8 cellular contexts compared by ENCODE assay signal in genomic region chr5:173781826-173782670, GRCh38.
DNase-seq lines count a peak whose midpoint lies in the region; ATAC-seq and TF ChIP-seq lines count a peak whose summit lies in the region.

No MANE protein-coding gene starts in this region.

- no peaks in the 10 kb centered on the region for H3K27me3 Mint-ChIP-seq in activated T-helper 2 cell treated with anti-CD3 and anti-CD28 coated beads, Interferon-gamma antibody, Interleukin-2, Interleukin-4, amounts not matched to agents 10 μg/mL and 5 μg/mL and 100 μg/mL, durations not matched to agents 14 hours and 24 hours and 36 hours (ENCODE audit: low read depth)

- peak overlapping the region; percentile 76 for H3K27ac ChIP-seq in substantia nigra (ENCODE audit: low read depth, low read length, poor library complexity, severe bottlenecking)

- H3K27ac Mint-ChIP-seq in activated T-helper 2 cell treated with anti-CD3 and anti-CD28 coated beads, Interferon-gamma antibody, Interleukin-2, Interleukin-4, amounts not matched to agents 10 μg/mL and 5 μg/mL and 100 μg/mL, durations not matched to agents 14 hours and 24 hours and 36 hours: peak overlapping the region; percentile 85

- no peak for TF ChIP-seq CTCF in fibroblast of the aortic adventitia (IDR thresholded peaks at IDR 0.05; ENCODE audit: insufficient read depth, low read length)

- DNase-seq in GF-D8 (lab: John Stamatoyannopoulos, UW) (peak; percentile 46), RKO (ENCODE audit: low spot score) (peak; percentile 50), fibroblast of the aortic adventitia (ENCODE audit: low read depth) (peak; percentile 91), occipital lobe (lab: John Stamatoyannopoulos, UW) (peak; percentile 86), substantia nigra (lab: John Stamatoyannopoulos, UW) (peak in 42 of 49 donors; percentile 12 to 90 (median 54))
- peak; percentile 37 for DNase-seq in activated T-helper 2 cell treated with anti-CD3 and anti-CD28 coated beads, Interferon-gamma antibody, Interleukin-2, Interleukin-4, amounts not matched to agents 10 μg/mL and 5 μg/mL and 100 μg/mL, durations not matched to agents 14 hours and 24 hours and 36 hours (ENCODE audit: low spot score)

- no peaks in the 10 kb centered on the region for H3K36me3 Mint-ChIP-seq in activated T-helper 2 cell treated with anti-CD3 and anti-CD28 coated beads, Interferon-gamma antibody, Interleukin-2, Interleukin-4, amounts not matched to agents 10 μg/mL and 5 μg/mL and 100 μg/mL, durations not matched to agents 14 hours and 24 hours and 36 hours (ENCODE audit: low read depth)

- no peak overlapping the region for H3K4me3 Mint-ChIP-seq in activated T-helper 2 cell treated with anti-CD3 and anti-CD28 coated beads, Interferon-gamma antibody, Interleukin-2, Interleukin-4, amounts not matched to agents 10 μg/mL and 5 μg/mL and 100 μg/mL, durations not matched to agents 14 hours and 24 hours and 36 hours (ENCODE audit: low read depth)

- H3K4me1 Mint-ChIP-seq in activated T-helper 2 cell treated with anti-CD3 and anti-CD28 coated beads, Interferon-gamma antibody, Interleukin-2, Interleukin-4, amounts not matched to agents 10 μg/mL and 5 μg/mL and 100 μg/mL, durations not matched to agents 14 hours and 24 hours and 36 hours (ENCODE audit: low read depth): peaks cover 20% of the 10 kb centered on the region

- intact Hi-C loops in activated T-helper 2 cell treated with anti-CD3 and anti-CD28 coated beads, Interferon-gamma antibody, Interleukin-2, Interleukin-4, amounts not matched to agents 10 μg/mL and 5 μg/mL and 100 μg/mL, durations not matched to agents 14 hours and 24 hours and 36 hours (cut with micrococcal nuclease): loop anchor here (5.0 to 10.0 kb wide), 3 partner anchors 103 to 193 kb away; partner anchors contain the start of gene CPEB4

- no peaks in the 10 kb centered on the region for H3K9me3 Mint-ChIP-seq in activated T-helper 2 cell treated with anti-CD3 and anti-CD28 coated beads, Interferon-gamma antibody, Interleukin-2, Interleukin-4, amounts not matched to agents 10 μg/mL and 5 μg/mL and 100 μg/mL, durations not matched to agents 14 hours and 24 hours and 36 hours

- no peak for ATAC-seq in HG03097 (IDR thresholded peaks at IDR 0.05; ENCODE audit: low FRiP score, unreplicated experiment)
- ATAC-seq in GM21381 (IDR thresholded peaks at IDR 0.05; ENCODE audit: unreplicated experiment): no peak

- no peak overlapping the region for H3K4me3 ChIP-seq in fibroblast of the aortic adventitia (ENCODE audit: low read depth, low read length)

Comparison
In these comparisons a context has a peak if more than half of its experiments do, and no peak if none do; other contexts are left out.
1. DNase-seq: peak in every context shown above with its lines; median percentile 91 in fibroblast of the aortic adventitia; 86 in occipital lobe; 54 in substantia nigra; 50 in RKO; 46 in GF-D8; 37 in activated T-helper 2 cell treated with anti-CD3 and anti-CD28 coated beads, Interferon-gamma antibody, Interleukin-2, Interleukin-4, amounts not matched to agents 10 μg/mL and 5 μg/mL and 100 μg/mL, durations not matched to agents 14 hours and 24 hours and 36 hours.